23 cellular contexts compared by ENCODE assay signal in genomic region chr1:48127735-48128685, GRCh38.
"Had no signal": no experiment of that assay in that cellular context is flagged by ENCODE, and none has a peak within 500 bp of the region (broad histone marks: within the 10 kb centered on the region; RNA-seq: fewer than 3 reads in every experiment).

No MANE protein-coding gene starts in this region.

- FAIRE-seq: endothelial cell of umbilical vein, kidney had no signal

- H3K9me3 ChIP-seq: esophagus muscularis mucosa, mucosa of descending colon, neutrophil, psoas muscle, sigmoid colon, stomach, thoracic aorta, transverse colon had no signal

- H3K27ac ChIP-seq: coronary artery, esophagus muscularis mucosa, neutrophil, psoas muscle, sigmoid colon, skin epidermis, stomach, thoracic aorta, transverse colon had no signal

- H3K4me3 ChIP-seq: coronary artery, esophagus muscularis mucosa, lung, mucosa of descending colon, psoas muscle, sigmoid colon, skin epidermis, stomach, thoracic aorta, transverse colon had no signal

- H3K36me3 ChIP-seq: esophagus muscularis mucosa, neutrophil, sigmoid colon, stomach, thoracic aorta, transverse colon had no signal

- DNase-seq: effector CD4-positive, alpha-beta T cell; endodermal cell; immature natural killer cell; kidney; left colon; left ventricle myocardium superior; mucosa of descending colon; naive thymus-derived CD8-positive, alpha-beta T cell; psoas muscle; sigmoid colon; stimulated activated CD4-positive, alpha-beta T cell treated with anti-CD3 and anti-CD28 coated beads, Interleukin-2, amount 100 ng/mL, for 24 hours; stimulated activated CD4-positive, alpha-beta T cell treated with anti-CD3 and anti-CD28 coated beads, Interleukin-4, amount 100 ng/mL, for 4 hours; stimulated activated naive B cell treated with anti-CD40 and anti-IgM and Interleukin-4, amounts not matched to agents 10 μg/mL and 1 μg/mL and 100 μg/mL, for 72 hours; stomach; substantia nigra; transverse colon had no signal

- H3K4me1 ChIP-seq: esophagus muscularis mucosa, psoas muscle, sigmoid colon, stomach, transverse colon had no signal

- H3K27me3 ChIP-seq: esophagus muscularis mucosa, sigmoid colon, stomach, transverse colon had no signal

- ATAC-seq: left colon; left ventricle myocardium superior; mucosa of descending colon; naive thymus-derived CD8-positive, alpha-beta T cell; psoas muscle; stimulated activated naive B cell treated with anti-CD40 and anti-IgM and Interleukin-4, amounts not matched to agents 10 μg/mL and 1 μg/mL and 100 μg/mL, for 72 hours had no signal
